Comparison of ENCODE assay signal across 1 cellular context in genomic region chr16:89343501-89344291, GRCh38.
TF ChIP-seq lines count a peak whose summit lies in the region.

No MANE protein-coding gene starts in this region.

TF ChIP-seq in HCT116, 20 proteins besides CTCF, POLR2A, EP300 and RAD21 (continued from another document):
- TF ChIP-seq ZBTB33 (IDR thresholded peaks at IDR 0.05; ENCODE audit: extremely low read depth, insufficient replicate concordance, low read length): no peak
- TF ChIP-seq CEBPB (IDR thresholded peaks at IDR 0.05; ENCODE audit: low read depth): no peak
- no peak for TF ChIP-seq EZH2phosphoT487 (IDR thresholded peaks at IDR 0.05; ENCODE audit: borderline replicate concordance)
- no peak; the same call in 1 of the 2 replicates for TF ChIP-seq SRF (IDR thresholded peaks at IDR 0.05; ENCODE audit: low read depth)
- TF ChIP-seq TCF7L2 (IDR thresholded peaks at IDR 0.05; ENCODE audit: borderline replicate concordance, extremely low read depth, insufficient read depth, insufficient read length): no peak
- TF ChIP-seq SIN3A (IDR thresholded peaks at IDR 0.05; ENCODE audit: low read depth): peak; percentile 79; the same call in 1 of the 2 replicates
- no peak for TF ChIP-seq ATF3 (IDR thresholded peaks at IDR 0.05)
- TF ChIP-seq FOSL1 (IDR thresholded peaks at IDR 0.05; ENCODE audit: low read depth): peak; percentile 69
- TF ChIP-seq CBX3 (IDR thresholded peaks at IDR 0.05; ENCODE audit: low read depth): peak; percentile 84
- no peak for TF ChIP-seq ELF1 (IDR thresholded peaks at IDR 0.05; ENCODE audit: borderline replicate concordance, low read depth)
- TF ChIP-seq SP1 (IDR thresholded peaks at IDR 0.05; ENCODE audit: low read depth): peak; percentile 81
- 0 out of 2 replicates have a peak, but pooled peaks have one; percentile 24 for TF ChIP-seq POLR2AphosphoS5 (IDR thresholded peaks at IDR 0.05; ENCODE audit: low read depth, low read length)
- TF ChIP-seq EZH2 (IDR thresholded peaks at IDR 0.05): no peak
- no peak for TF ChIP-seq ZFX (IDR thresholded peaks at IDR 0.05)
- peak; percentile 1 for TF ChIP-seq YY1 (IDR thresholded peaks at IDR 0.05; ENCODE audit: extremely low read depth, insufficient replicate concordance, low read depth, low read length)
- TF ChIP-seq EGR1 (IDR thresholded peaks at IDR 0.05; ENCODE audit: low read depth): no peak
- peak; percentile 81 for TF ChIP-seq MAX (IDR thresholded peaks at IDR 0.05)
